ENCODE assay signal across 15 cellular contexts in the genomic region with DNA sequence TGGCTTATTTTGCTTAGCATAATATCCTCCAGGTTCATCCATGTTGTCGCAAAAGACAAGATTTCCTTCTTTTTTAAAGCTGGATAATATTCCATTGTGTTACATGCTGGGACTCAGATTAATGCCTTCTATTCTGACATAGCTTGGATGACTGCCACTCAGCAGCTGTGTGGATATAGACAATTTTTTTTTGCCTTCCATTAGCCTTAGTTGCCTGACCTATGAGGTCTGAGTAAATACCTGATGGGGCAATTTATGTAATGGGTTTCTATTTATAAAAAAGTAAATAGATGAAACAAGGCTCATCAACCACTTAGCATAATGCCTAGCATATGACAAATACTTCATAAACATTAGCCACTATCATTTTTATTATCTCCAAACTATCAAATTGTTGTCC.
DNase-seq lines count a peak whose midpoint lies in the region; ATAC-seq and TF ChIP-seq lines count a peak whose summit lies in the region.
"Had no signal": no experiment of that assay in that cellular context is flagged by ENCODE, and none has a peak within 500 bp of the region (broad histone marks: within the 10 kb centered on the region; RNA-seq: fewer than 3 reads in every experiment).

No MANE protein-coding gene starts in this region.

- no peaks in the 10 kb centered on the region for H3K9me3 ChIP-seq in endocrine pancreas (ENCODE audit: control insufficient read depth, low read length)
- H3K9me3 ChIP-seq: body of pancreas, colonic mucosa, neutrophil had no signal

- H3K4me1 ChIP-seq in endocrine pancreas (ENCODE audit: control insufficient read depth, insufficient read depth, low read length): peaks cover 15% of the 10 kb centered on the region
- H3K4me1 ChIP-seq: body of pancreas, colonic mucosa, heart left ventricle had no signal

- TF ChIP-seq POLR2A in GM18505 (IDR thresholded peaks at IDR 0.05; ENCODE audit: borderline replicate concordance, extremely low read depth, insufficient read depth, insufficient read length): no peak

- ATAC-seq in GM21381 (IDR thresholded peaks at IDR 0.05; ENCODE audit: unreplicated experiment) (no peak), GM18505 (IDR thresholded peaks at IDR 0.05; ENCODE audit: unreplicated experiment) (no peak), HG02642 (IDR thresholded peaks at IDR 0.05; ENCODE audit: poor library complexity, unreplicated experiment) (no peak)
- ATAC-seq: activated CD4-positive, alpha-beta T cell treated with anti-CD3 and anti-CD28 coated beads for 36 hours; body of pancreas; heart left ventricle; stimulated activated memory B cell treated with anti-CD40 and anti-IgM and Interleukin-4, amounts not matched to agents 10 μg/mL and 1 μg/mL and 100 μg/mL, for 72 hours had no signal

- DNase-seq in DMS153 (lab: John Stamatoyannopoulos, UW) (peak; percentile 88), NCI-H1417 (lab: John Stamatoyannopoulos, UW) (peak in 2 of 3 experiments; percentile 84 to 97), NCI-H345 (lab: John Stamatoyannopoulos, UW) (peak; percentile 89), C1 segment of cervical spinal cord (lab: John Stamatoyannopoulos, UW) (no peak)
- DNase-seq: activated CD4-positive, alpha-beta T cell treated with anti-CD3 and anti-CD28 coated beads for 36 hours; CD8-positive, alpha-beta memory T cell; colonic mucosa; heart left ventricle had no signal

- H3K27me3 ChIP-seq in endocrine pancreas (ENCODE audit: control insufficient read depth, insufficient read depth, low read length): no peaks in the 10 kb centered on the region
- H3K27me3 ChIP-seq: body of pancreas, colonic mucosa, neutrophil had no signal

- no peak overlapping the region for H3K9ac ChIP-seq in endocrine pancreas (ENCODE audit: control insufficient read depth, insufficient read depth, low read length)

- no peaks in the 10 kb centered on the region for H3K36me3 ChIP-seq in endocrine pancreas (ENCODE audit: control insufficient read depth, insufficient read depth, low read length)
- H3K36me3 ChIP-seq: colonic mucosa, heart left ventricle, neutrophil had no signal

- H3K4me3 ChIP-seq in endocrine pancreas (ENCODE audit: control insufficient read depth, insufficient read depth, low read length): peak overlapping the region; percentile 70
- H3K4me3 ChIP-seq: body of pancreas, colonic mucosa, heart left ventricle had no signal

Comparison
In these comparisons a context has a peak if more than half of its experiments do, and no peak if none do; other contexts are left out.
1. DNase-seq: peak in DMS153 (single experiment), NCI-H1417 (2 of 3) and NCI-H345 (single experiment); none in C1 segment of cervical spinal cord (0 of 14).